Comparison of ENCODE assay signal across 15 cellular contexts in genomic region chr14:37142835-37143499, GRCh38. TPM values are rescaled to one million over a fixed set of nuclear protein-coding genes. Genes with fewer than 3 reads are reported as not detected.
DNase-seq lines count a peak whose midpoint lies in the region; ATAC-seq, FAIRE-seq and TF ChIP-seq lines count a peak whose summit lies in the region.
"Had no signal": no experiment of that assay in that cellular context is flagged by ENCODE, and none has a peak within 500 bp of the region (broad histone marks: within the 10 kb centered on the region; RNA-seq: fewer than 3 reads in every experiment).

No MANE protein-coding gene starts in this region.

- ATAC-seq in K562 (peak; percentile 52), HG03097 (IDR thresholded peaks at IDR 0.05; ENCODE audit: low FRiP score, unreplicated experiment) (no peak)
- no peak for ATAC-seq in activated T-cell treated with anti-CD3 and anti-CD28 coated beads, Interleukin-2, amount 50 U/mL, for 72 hours (replicated peaks in 1 of 2)
- ATAC-seq: natural killer cell treated with Interleukin-12 subunit alpha and Interleukin-12 subunit beta and Interleukin-15 and Interleukin-18, amount 100 ng/mL, for 72 hours had no signal

- H3K36me3 ChIP-seq in K562 (ENCODE audit: control insufficient read depth, insufficient read depth, low read length) = no peaks in the 10 kb centered on the region
- H3K36me3 ChIP-seq: ascending aorta; BLaER1 treated with 17β-estradiol and CSF1 and Interleukin-3, amounts not matched to agents 10 nM and 100 nM had no signal

- no peak for TF ChIP-seq EP300 in K562 (IDR thresholded peaks at IDR 0.05; ENCODE audit: low read length)

- no peaks in the 10 kb centered on the region for H3K9me3 Mint-ChIP-seq in activated T-cell treated with anti-CD3 and anti-CD28 coated beads, Interleukin-2, amount 50 U/mL, for 72 hours
- no peaks in the 10 kb centered on the region for H3K9me3 Mint-ChIP-seq in activated CD4-positive, alpha-beta memory T cell treated with anti-CD3 and anti-CD28 coated beads for 36 hours
- H3K9me3 Mint-ChIP-seq: natural killer cell treated with Interleukin-12 subunit alpha and Interleukin-12 subunit beta and Interleukin-15 and Interleukin-18, amount 100 ng/mL, for 72 hours had no signal

- H3K9me3 ChIP-seq in K562 (replicated peaks; ENCODE audit: control insufficient read depth, insufficient read depth, low read depth, low read length) = no peaks in the 10 kb centered on the region
- H3K9me3 ChIP-seq: ascending aorta; BLaER1 treated with 17β-estradiol and CSF1 and Interleukin-3, amounts not matched to agents 10 nM and 100 nM had no signal

- no peak overlapping the region for H3K27ac ChIP-seq in K562 (ENCODE audit: extremely low read depth, low read depth, low read length)
- H3K27ac ChIP-seq: ascending aorta; BLaER1 treated with 17β-estradiol and CSF1 and Interleukin-3, amounts not matched to agents 10 nM and 100 nM had no signal

- no peak overlapping the region for H3K27ac Mint-ChIP-seq in activated T-cell treated with anti-CD3 and anti-CD28 coated beads, Interleukin-2, amount 50 U/mL, for 72 hours
- H3K27ac Mint-ChIP-seq in activated CD4-positive, alpha-beta memory T cell treated with anti-CD3 and anti-CD28 coated beads for 36 hours = no peak overlapping the region
- H3K27ac Mint-ChIP-seq: natural killer cell treated with Interleukin-12 subunit alpha and Interleukin-12 subunit beta and Interleukin-15 and Interleukin-18, amount 100 ng/mL, for 72 hours had no signal

- DNase-seq in AG20443 (ENCODE audit: low spot score) = peak; percentile 45
- DNase-seq in M059J (ENCODE audit: low read depth) = peak; percentile 79
- no peak for DNase-seq in K562 (ENCODE audit: extremely low read depth in 1 of 4, low spot score in 3 of 4)
- DNase-seq in kidney tubule cell (ENCODE audit: low spot score) = peak; percentile 87
- no peak for DNase-seq in activated T-cell treated with anti-CD3 and anti-CD28 coated beads, Interleukin-2, amount 50 U/mL, for 72 hours
- DNase-seq in activated CD4-positive, alpha-beta memory T cell treated with anti-CD3 and anti-CD28 coated beads for 36 hours = no peak
- DNase-seq in NCI-H748 (lab: John Stamatoyannopoulos, UW; ENCODE audit: unreplicated experiment) = no peak
- DNase-seq: erythroblast; NCI-H2081 treated with DMSO at 0.1 percent for 48 hours; RPMI8226; stimulated activated CD4-positive, alpha-beta T cell treated with anti-CD3 and anti-CD28 coated beads, Interleukin-15, amount 100 ng/mL, for 24 hours had no signal

- no peaks in the 10 kb centered on the region for H3K36me3 Mint-ChIP-seq in activated T-cell treated with anti-CD3 and anti-CD28 coated beads, Interleukin-2, amount 50 U/mL, for 72 hours (ENCODE audit: insufficient read depth in 2 of 2)
- no peaks in the 10 kb centered on the region for H3K36me3 Mint-ChIP-seq in activated CD4-positive, alpha-beta memory T cell treated with anti-CD3 and anti-CD28 coated beads for 36 hours
- H3K36me3 Mint-ChIP-seq: natural killer cell treated with Interleukin-12 subunit alpha and Interleukin-12 subunit beta and Interleukin-15 and Interleukin-18, amount 100 ng/mL, for 72 hours had no signal

- TF ChIP-seq CTCF in K562 (IDR thresholded peaks at IDR 0.05 in 2 of 3, conservative IDR thresholded peaks at IDR 0.05 in 1 of 3; ENCODE audit: insufficient read depth in 2 of 3, low read depth in 1 of 3, low read length in 3 of 3) = no peak

- TF ChIP-seq RAD21 in K562 (CRISPR knock-in tag; conservative IDR thresholded peaks at IDR 0.05 in 1 of 2, IDR thresholded peaks at IDR 0.05 in 1 of 2) = no peak

- FAIRE-seq in K562 (lab: Jason Lieb, UNC) = peak; percentile 15

- POLR2A ChIA-PET in K562 (lab: Yijun Ruan, JAX) = interaction anchor here (0.7 to 1.2 kb wide), 3 partner anchors 8 to 58 kb away, joined by 3 to 5 read pairs (median 4); no protein-coding TSS in a partner anchor
- POLR2A ChIA-PET in activated CD4-positive, alpha-beta memory T cell treated with anti-CD3 and anti-CD28 coated beads for 36 hours (lab: Charles Lee) = no interaction called here

- no peak for TF ChIP-seq POLR2A in K562 (conservative IDR thresholded peaks at IDR 0.05)

- no peak overlapping the region for H3K4me3 Mint-ChIP-seq in activated T-cell treated with anti-CD3 and anti-CD28 coated beads, Interleukin-2, amount 50 U/mL, for 72 hours
- no peak overlapping the region for H3K4me3 Mint-ChIP-seq in activated CD4-positive, alpha-beta memory T cell treated with anti-CD3 and anti-CD28 coated beads for 36 hours
- H3K4me3 Mint-ChIP-seq: natural killer cell treated with Interleukin-12 subunit alpha and Interleukin-12 subunit beta and Interleukin-15 and Interleukin-18, amount 100 ng/mL, for 72 hours had no signal

- in situ Hi-C loops in K562 (cut with MboI) = loop anchor here (25.0 kb wide), 1 partner anchor 506 kb away; no protein-coding TSS in a partner anchor

- no peaks in the 10 kb centered on the region for H3K27me3 Mint-ChIP-seq in activated T-cell treated with anti-CD3 and anti-CD28 coated beads, Interleukin-2, amount 50 U/mL, for 72 hours (ENCODE audit: low read depth)
- H3K27me3 Mint-ChIP-seq in activated CD4-positive, alpha-beta memory T cell treated with anti-CD3 and anti-CD28 coated beads for 36 hours = no peaks in the 10 kb centered on the region
- H3K27me3 Mint-ChIP-seq: natural killer cell treated with Interleukin-12 subunit alpha and Interleukin-12 subunit beta and Interleukin-15 and Interleukin-18, amount 100 ng/mL, for 72 hours had no signal

- H3K4me2 ChIP-seq in K562 (ENCODE audit: insufficient read depth, low read length) = no peak overlapping the region

- H3K9ac ChIP-seq in K562 (ENCODE audit: insufficient read depth in 1 of 2, low read depth in 2 of 2, low read length in 2 of 2) = no peak overlapping the region
- H3K9ac ChIP-seq: BLaER1 treated with 17β-estradiol and CSF1 and Interleukin-3, amounts not matched to agents 10 nM and 100 nM had no signal

- peaks cover 30% of the 10 kb centered on the region for H3K79me2 ChIP-seq in K562 (ENCODE audit: control insufficient read depth, insufficient read depth, low read length)

- H4K20me1 ChIP-seq in K562 (replicated peaks; ENCODE audit: control insufficient read depth, insufficient read depth, low read length) = no peaks in the 10 kb centered on the region; the same call in 1 of the 2 replicates
- H4K20me1 ChIP-seq: BLaER1 treated with 17β-estradiol and CSF1 and Interleukin-3, amounts not matched to agents 10 nM and 100 nM had no signal

- intact Hi-C loops in K562 (cut with micrococcal nuclease) = loop anchor here (10.0 kb wide), 2 partner anchors 118 to 198 kb away; no protein-coding TSS in a partner anchor
- intact Hi-C loops in activated CD4-positive, alpha-beta memory T cell treated with anti-CD3 and anti-CD28 coated beads for 36 hours (cut with micrococcal nuclease) = loop anchor here (1.0 kb wide), 1 partner anchor 17 kb away; no protein-coding TSS in a partner anchor

- no TSS peak for BruUV-seq in K562 (replicated peaks; lab: Mats Ljungman, UMichigan)

- H3K27me3 ChIP-seq in K562 (ENCODE audit: control insufficient read depth in 2 of 2, insufficient read depth in 2 of 2, low read length in 2 of 2) = no peaks in the 10 kb centered on the region
- H3K27me3 ChIP-seq: ascending aorta; BLaER1 treated with 17β-estradiol and CSF1 and Interleukin-3, amounts not matched to agents 10 nM and 100 nM had no signal

- peaks cover 0 to 5% of the 10 kb centered on the region in 2 experiments; a peak in 3 of 5 replicates for H3K4me1 ChIP-seq in K562 (replicated peaks in 1 of 2; ENCODE audit: control insufficient read depth in 2 of 2, insufficient read depth in 2 of 2, low read length in 2 of 2)

- no peak overlapping the region for H2AFZ ChIP-seq in K562 (ENCODE audit: low read depth, low read length)

- H3K4me1 Mint-ChIP-seq in activated T-cell treated with anti-CD3 and anti-CD28 coated beads, Interleukin-2, amount 50 U/mL, for 72 hours (ENCODE audit: low read depth) = no peaks in the 10 kb centered on the region
- no peaks in the 10 kb centered on the region for H3K4me1 Mint-ChIP-seq in activated CD4-positive, alpha-beta memory T cell treated with anti-CD3 and anti-CD28 coated beads for 36 hours (ENCODE audit: low read depth)

- CTCF ChIA-PET in K562 (lab: Yijun Ruan, JAX; ENCODE audit: low intra/inter-chr PET ratio) = no interaction called here
- CTCF ChIA-PET in activated CD4-positive, alpha-beta memory T cell treated with anti-CD3 and anti-CD28 coated beads for 36 hours (lab: Charles Lee) = no interaction called here

- 74% methylated on average over 4 of the region's 4 CpGs for WGBS in K562 (ENCODE audit: insufficient coverage, low coverage, missing lambda C conversion rate)

- H3K4me3 ChIP-seq in K562 = no peak overlapping the region
- H3K4me3 ChIP-seq: ascending aorta; BLaER1 treated with 17β-estradiol and CSF1 and Interleukin-3, amounts not matched to agents 10 nM and 100 nM had no signal

- H3K9me1 ChIP-seq in K562 (ENCODE audit: control insufficient read depth, insufficient read depth, low read length) = no peaks in the 10 kb centered on the region

RNA-seq across cellular contexts. Expression of gene SLC25A21, which starts 29.4 kb away (rescaled TPM):
- total RNA-seq in M059J (2014; rRNA removed; shearing (Covaris generic)) = 0.94 and 2.4 TPM in 2 replicates
- total RNA-seq in K562 (2011; cell fraction: chromatin; rRNA removed; ENCODE audit: low replicate concordance) = 13.3 and 20.2 TPM in 2 replicates
- 10.0 and 13.8 TPM in 2 replicates for total RNA-seq in K562 (2011; cell fraction: nucleolus; rRNA removed)
- 19.4 and 20.5 TPM in 2 replicates for total RNA-seq in K562 (2011; cell fraction: nucleoplasm; rRNA removed)
- total RNA-seq in K562 (2014; rRNA removed) (21.6 and 25.8 TPM in 2 replicates), K562 (2014; rRNA removed; fragmentation: Illumina TruSeq; extraction: Trizol) (40.8 and 44.8 TPM in 2 replicates), K562 (2015; rRNA removed; fragmentation: Illumina TruSeq; extraction: Trizol) (34.8 and 46.9 TPM in 2 replicates), K562 (2021) (25.1 and 28.7 TPM in 2 replicates)
- polyA plus RNA-seq in K562 (2011; rRNA removed) (9.3 and 15.2 TPM in 2 replicates), K562 (2014; fragmentation: Illumina TruSeq; extraction: Trizol) (20.1 and 21.5 TPM in 2 replicates), K562 (2014; fragmentation: Nextera tagmentation; extraction: Ambion mirVana) (10 to 100 TPM; 44.6 to 46.7 TPM), K562 (2014; rRNA removed) (15.7 and 17.7 TPM in 2 replicates)
- 4.5 and 5.1 TPM in 2 replicates for polyA plus RNA-seq in K562 (2011; cell fraction: cytosol; rRNA removed)
- polyA plus RNA-seq in K562 (2011; cell fraction: nucleus; rRNA removed) = 4.8 and 6.0 TPM in 2 replicates
- 20.9 and 25.7 TPM in 2 replicates for polyA plus RNA-seq in K562 (2012)
- polyA minus RNA-seq in K562 (2011; rRNA and poly(A)+ RNA removed) = 16.4 and 16.5 TPM in 2 replicates
- 9.4 and 12.5 TPM in 2 replicates for polyA minus RNA-seq in K562 (2011; cell fraction: cytosol; rRNA and poly(A)+ RNA removed)
- 11.3 and 17.9 TPM in 2 replicates for polyA minus RNA-seq in K562 (2011; cell fraction: nucleus; rRNA and poly(A)+ RNA removed)
- not detected for total RNA-seq in activated T-cell treated with anti-CD3 and anti-CD28 coated beads, Interleukin-2, amount 50 U/mL, for 72 hours
- not detected for total RNA-seq in activated CD4-positive, alpha-beta memory T cell treated with anti-CD3 and anti-CD28 coated beads for 36 hours
- total RNA-seq: ascending aorta; natural killer cell treated with Interleukin-12 subunit alpha and Interleukin-12 subunit beta and Interleukin-15 and Interleukin-18, amount 100 ng/mL, for 72 hours had no signal

RNA-seq across cellular contexts. Expression of gene MIPOL1, which starts 54.8 kb away (rescaled TPM):
- 0.12 TPM in 1 of 2 replicates, not detected in the other for total RNA-seq in M059J (2014; rRNA removed; shearing (Covaris generic))
- total RNA-seq in K562 (2011; cell fraction: chromatin; rRNA removed; ENCODE audit: low replicate concordance) = 16.2 and 80.1 TPM in 2 replicates
- 8.0 and 9.2 TPM in 2 replicates for total RNA-seq in K562 (2011; cell fraction: nucleolus; rRNA removed)
- 15.2 and 29.5 TPM in 2 replicates for total RNA-seq in K562 (2011; cell fraction: nucleoplasm; rRNA removed)
- total RNA-seq in K562 (2014; rRNA removed) (8.2 and 9.8 TPM in 2 replicates), K562 (2014; rRNA removed; fragmentation: Illumina TruSeq; extraction: Trizol) (21.9 and 22.2 TPM in 2 replicates), K562 (2015; rRNA removed; fragmentation: Illumina TruSeq; extraction: Trizol) (16.8 and 21.1 TPM in 2 replicates), K562 (2021) (14.5 and 14.9 TPM in 2 replicates)
- polyA plus RNA-seq in K562 (2011; rRNA removed) (7.1 and 10.1 TPM in 2 replicates), K562 (2014; fragmentation: Illumina TruSeq; extraction: Trizol) (11.4 and 12.4 TPM in 2 replicates), K562 (2014; fragmentation: Nextera tagmentation; extraction: Ambion mirVana) (1 to 10 TPM; 6.7 to 9.5 TPM), K562 (2014; rRNA removed) (14.7 and 15.2 TPM in 2 replicates)
- 0.95 and 1.4 TPM in 2 replicates for polyA plus RNA-seq in K562 (2011; cell fraction: cytosol; rRNA removed)
- polyA plus RNA-seq in K562 (2011; cell fraction: nucleus; rRNA removed) = 6.7 and 9.6 TPM in 2 replicates
- polyA plus RNA-seq in K562 (2012) = 5.5 and 9.7 TPM in 2 replicates
- polyA minus RNA-seq in K562 (2011; rRNA and poly(A)+ RNA removed) = 30.3 and 36.4 TPM in 2 replicates
- polyA minus RNA-seq in K562 (2011; cell fraction: cytosol; rRNA and poly(A)+ RNA removed) = 7.3 and 7.9 TPM in 2 replicates
- 28.9 and 63.2 TPM in 2 replicates for polyA minus RNA-seq in K562 (2011; cell fraction: nucleus; rRNA and poly(A)+ RNA removed)
- under 1 TPM; 0.46 to 0.50 TPM for total RNA-seq in activated T-cell treated with anti-CD3 and anti-CD28 coated beads, Interleukin-2, amount 50 U/mL, for 72 hours
- total RNA-seq in activated CD4-positive, alpha-beta memory T cell treated with anti-CD3 and anti-CD28 coated beads for 36 hours = under 1 TPM; 0.14 to 0.51 TPM
- total RNA-seq: natural killer cell treated with Interleukin-12 subunit alpha and Interleukin-12 subunit beta and Interleukin-15 and Interleukin-18, amount 100 ng/mL, for 72 hours had no signal

Comparison
In these comparisons a context has a peak if more than half of its experiments do, and no peak if none do; other contexts are left out.
1. DNase-seq: peak in AG20443 (single experiment), M059J (single experiment) and kidney tubule cell (single experiment); none in K562 (0 of 4), activated T-cell treated with anti-CD3 and anti-CD28 coated beads, Interleukin-2, amount 50 U/mL, for 72 hours (0 of 2), activated CD4-positive, alpha-beta memory T cell treated with anti-CD3 and anti-CD28 coated beads for 36 hours (single experiment) and NCI-H748 (single experiment).